15 cellular contexts compared by ENCODE assay signal in the genomic region with DNA sequence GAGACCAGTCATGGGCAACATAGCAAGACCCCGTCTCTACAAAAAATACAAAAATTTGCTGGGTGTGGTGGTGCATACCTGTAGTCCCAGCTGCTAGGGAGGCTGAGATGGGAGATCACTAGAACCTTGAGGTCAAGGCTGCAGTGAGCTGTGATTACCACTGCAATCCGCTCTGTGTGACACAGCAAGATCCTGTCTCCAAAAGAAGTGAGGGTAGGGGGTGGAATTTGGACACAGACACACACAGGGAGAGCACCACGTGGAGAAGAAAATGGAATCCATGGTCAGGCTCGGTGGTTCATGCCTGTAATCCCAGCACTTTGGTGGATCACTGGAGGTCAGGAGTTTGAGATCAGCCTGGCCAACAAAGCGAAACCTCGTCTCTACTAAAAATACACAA. TPM values are rescaled to one million over a fixed set of nuclear protein-coding genes. Genes with fewer than 3 reads are reported as not detected.
DNase-seq lines count a peak whose midpoint lies in the region; ATAC-seq and TF ChIP-seq lines count a peak whose summit lies in the region.
"Had no signal": no experiment of that assay in that cellular context is flagged by ENCODE, and none has a peak within 500 bp of the region (broad histone marks: within the 10 kb centered on the region; RNA-seq: fewer than 3 reads in every experiment).

No MANE protein-coding gene starts in this region.

- H3K14ac ChIP-seq in H9 (ENCODE audit: insufficient read depth, low read length): no peak overlapping the region

- no peak overlapping the region for H2AFZ ChIP-seq in DND-41 (ENCODE audit: low read depth, low read length)
- H2AFZ ChIP-seq in H9 (ENCODE audit: low read length): no peak overlapping the region

- H3K27ac ChIP-seq in DND-41 (ENCODE audit: low read length) (peak overlapping the region; percentile 35; the same call in 1 of the 2 replicates), H9 (ENCODE audit: insufficient read length, low read depth, low read length) (no peak overlapping the region), RWPE2 (ENCODE audit: poor library complexity, severe bottlenecking) (peak overlapping the region; percentile 77), tibial nerve (no peak overlapping the region)

- WGBS in H9 (ENCODE audit: extremely low coverage, insufficient read length, low lambda C conversion rate): no CpG with 5 or more reads among the region's 6 CpGs
- WGBS in tibial nerve, 2 donors: 81 to 91% methylated on average over 6 of the region's 6 CpGs

- H3K27me3 ChIP-seq in DND-41 (ENCODE audit: insufficient read depth, low read length, poor library complexity) (no peaks in the 10 kb centered on the region), H9 (ENCODE audit: insufficient read depth, low read length) (no peaks in the 10 kb centered on the region), RWPE2 (ENCODE audit: insufficient read depth, poor library complexity, severe bottlenecking) (no peaks in the 10 kb centered on the region), tibial nerve (peaks cover 0 to 2% of the 10 kb centered on the region in 2 donors)

- H2BK15ac ChIP-seq in H9 (ENCODE audit: low read depth, low read length): no peak overlapping the region

- H3K23me2 ChIP-seq in H9 (ENCODE audit: insufficient read length, low read depth, low read length, poor library complexity, severe bottlenecking): no peaks in the 10 kb centered on the region

- H3K4me2 ChIP-seq in DND-41 (ENCODE audit: insufficient read depth, low read length) (no peak overlapping the region), H9 (ENCODE audit: insufficient read depth, insufficient read length, low read length) (no peak overlapping the region)

- H3K56ac ChIP-seq in H9 (ENCODE audit: insufficient read length, low read depth, low read length): no peak overlapping the region

- no peak overlapping the region for H3K9ac ChIP-seq in DND-41 (ENCODE audit: low read depth, low read length)
- no peak overlapping the region for H3K9ac ChIP-seq in H9 (ENCODE audit: extremely low read depth, insufficient read length, low read length)

- H3K18ac ChIP-seq in H9 (ENCODE audit: insufficient read length, low read depth, low read length): no peak overlapping the region

- H4K91ac ChIP-seq in H9 (ENCODE audit: insufficient read length, low read depth, low read length): no peak overlapping the region

- TF ChIP-seq EP300 in tibial nerve (IDR thresholded peaks at IDR 0.05): no peak

- peaks cover 0 to under 1% of the 10 kb centered on the region in 2 experiments; a peak in 2 of 4 replicates for H3K4me1 Mint-ChIP-seq in H9
- H3K4me1 Mint-ChIP-seq in stimulated activated naive B cell treated with anti-CD40 and anti-IgM and Interleukin-4, amounts not matched to agents 10 μg/mL and 1 μg/mL and 100 μg/mL, for 72 hours: peaks cover 13 to 19% of the 10 kb centered on the region in 2 donors

- no peak overlapping the region for H4K5ac ChIP-seq in H9 (ENCODE audit: insufficient read length, low read depth, low read length)

- H4K8ac ChIP-seq in H9 (replicated peaks; ENCODE audit: insufficient read length, low read depth, low read length): no peak overlapping the region

- no peak for TF ChIP-seq POLR2A in tibial nerve (IDR thresholded peaks at IDR 0.05)

- no peak overlapping the region for H2AK5ac ChIP-seq in H9 (ENCODE audit: insufficient read length, low read length)

- TF ChIP-seq CTCF in DND-41 (IDR thresholded peaks at IDR 0.05; ENCODE audit: borderline replicate concordance, extremely low read depth, low read length, poor library complexity, severe bottlenecking): no peak
- no peak for TF ChIP-seq CTCF in H9 (conservative IDR thresholded peaks at IDR 0.05)
- no peak for TF ChIP-seq CTCF in RWPE2 (IDR thresholded peaks at IDR 0.05; ENCODE audit: poor library complexity, severe bottlenecking)
- no peak for TF ChIP-seq CTCF in tibial nerve (IDR thresholded peaks at IDR 0.05)

- H2BK12ac ChIP-seq in H9 (ENCODE audit: insufficient read length, low read depth, low read length): no peak overlapping the region

- no peak overlapping the region for H2BK120ac ChIP-seq in H9 (ENCODE audit: low read depth, low read length, poor library complexity, severe bottlenecking)

- no peak overlapping the region for H3K4ac ChIP-seq in H9 (ENCODE audit: low read depth, low read length)

- H3K27me3 Mint-ChIP-seq in H9 (ENCODE audit: low read depth): peaks cover 29% of the 10 kb centered on the region
- H3K27me3 Mint-ChIP-seq in stimulated activated naive B cell treated with anti-CD40 and anti-IgM and Interleukin-4, amounts not matched to agents 10 μg/mL and 1 μg/mL and 100 μg/mL, for 72 hours: peaks cover 7 to 19% of the 10 kb centered on the region in 2 donors

- H3K36me3 ChIP-seq in DND-41 (ENCODE audit: insufficient read depth, low read length) (peaks cover 9% of the 10 kb centered on the region), RWPE2 (ENCODE audit: low read depth) (no peaks in the 10 kb centered on the region), tibial nerve (peaks cover 0 to 11% (median 0%) of the 10 kb centered on the region in 3 donors)

- H3K23ac ChIP-seq in H9 (ENCODE audit: insufficient read length, low read depth, low read length): no peak overlapping the region

- H3K36me3 Mint-ChIP-seq in H9 (ENCODE audit: insufficient read depth in 1 of 3, low read depth in 3 of 3): peaks cover 2 to 13% (median 12%) of the 10 kb centered on the region in 3 experiments; a peak in 6 of 7 replicates
- H3K36me3 Mint-ChIP-seq in stimulated activated naive B cell treated with anti-CD40 and anti-IgM and Interleukin-4, amounts not matched to agents 10 μg/mL and 1 μg/mL and 100 μg/mL, for 72 hours: peaks cover 19 to 24% of the 10 kb centered on the region in 2 donors

- no peak overlapping the region for H2BK5ac ChIP-seq in H9 (ENCODE audit: insufficient read length, low read length)

- peaks cover 6 to 36% of the 10 kb centered on the region in 2 experiments for H3K9me3 Mint-ChIP-seq in H9
- peaks cover 6 to 8% of the 10 kb centered on the region in 2 donors for H3K9me3 Mint-ChIP-seq in stimulated activated naive B cell treated with anti-CD40 and anti-IgM and Interleukin-4, amounts not matched to agents 10 μg/mL and 1 μg/mL and 100 μg/mL, for 72 hours
- H3K9me3 Mint-ChIP-seq: CD4-positive, alpha-beta T cell had no signal

- peaks cover 34% of the 10 kb centered on the region for H3K4me1 ChIP-seq in DND-41 (ENCODE audit: insufficient read depth, low read length)
- H3K4me1 ChIP-seq in H9 (ENCODE audit: insufficient read depth, low read length): no peaks in the 10 kb centered on the region
- peaks cover 11% of the 10 kb centered on the region for H3K4me1 ChIP-seq in RWPE2 (ENCODE audit: insufficient read depth, poor library complexity, severe bottlenecking)
- H3K4me1 ChIP-seq in tibial nerve: peaks cover 0 to 6% (median 0%) of the 10 kb centered on the region in 4 donors

- no peak overlapping the region for H3T11ph ChIP-seq in H9 (ENCODE audit: low read length)

- no peaks in the 10 kb centered on the region for H3K79me2 ChIP-seq in DND-41 (ENCODE audit: insufficient read depth, low read length)
- H3K79me2 ChIP-seq in H9 (ENCODE audit: insufficient read depth, low read length): no peaks in the 10 kb centered on the region

- H3K27ac Mint-ChIP-seq in H9: no peak overlapping the region
- H3K27ac Mint-ChIP-seq in stimulated activated naive B cell treated with anti-CD40 and anti-IgM and Interleukin-4, amounts not matched to agents 10 μg/mL and 1 μg/mL and 100 μg/mL, for 72 hours: peak overlapping the region; percentile 25
- H3K27ac Mint-ChIP-seq: B cell; CD4-positive, alpha-beta T cell had no signal

- H4K20me1 ChIP-seq in DND-41 (ENCODE audit: insufficient read depth, low read length) (no peaks in the 10 kb centered on the region), H9 (ENCODE audit: control insufficient read depth, insufficient read depth, insufficient read length) (no peaks in the 10 kb centered on the region)

- no peak overlapping the region for H3K4me3 ChIP-seq in DND-41 (ENCODE audit: low read depth in 1 of 2, low read length in 2 of 2)
- no peak overlapping the region for H3K4me3 ChIP-seq in RWPE2 (ENCODE audit: severe bottlenecking)
- no peak overlapping the region for H3K4me3 ChIP-seq in tibial nerve
- H3K4me3 ChIP-seq: K562 had no signal

- no peaks in the 10 kb centered on the region for H3K79me1 ChIP-seq in H9 (ENCODE audit: insufficient read depth, low read depth, low read length, poor library complexity, severe bottlenecking)

- H2BK20ac ChIP-seq in H9 (ENCODE audit: low read depth, low read length, poor library complexity, severe bottlenecking): peak overlapping the region; percentile 27

- H3K9me3 ChIP-seq in DND-41 (ENCODE audit: insufficient read depth, low read length, severe bottlenecking) (no peaks in the 10 kb centered on the region), H9 (ENCODE audit: control insufficient read depth, low read depth, low read length) (no peaks in the 10 kb centered on the region), RWPE2 (ENCODE audit: severe bottlenecking) (no peaks in the 10 kb centered on the region), tibial nerve (no peaks in the 10 kb centered on the region)

- DNase-seq in DND-41 (no peak), H9 (no peak), RWPE2 (ENCODE audit: low spot score) (no peak), tibial nerve (ENCODE audit: low spot score in 2 of 2) (no peak), OCI-M1 (lab: John Stamatoyannopoulos, UW) (no peak), SIG-M5 treated with dmso at 0.1 percent for 504 hours (lab: John Stamatoyannopoulos, UW; ENCODE audit: unreplicated experiment) (no peak)
- DNase-seq in stimulated activated naive B cell treated with anti-CD40 and anti-IgM and Interleukin-4, amounts not matched to agents 10 μg/mL and 1 μg/mL and 100 μg/mL, for 72 hours: no peak
- DNase-seq: C1 segment of cervical spinal cord; Calu3; CD4-positive, alpha-beta T cell; DMS 273 treated with DMSO at 0.1 percent for 48 hours had no signal

- H3K4me3 Mint-ChIP-seq in H9: no peak overlapping the region
- H3K4me3 Mint-ChIP-seq in stimulated activated naive B cell treated with anti-CD40 and anti-IgM and Interleukin-4, amounts not matched to agents 10 μg/mL and 1 μg/mL and 100 μg/mL, for 72 hours: no peak overlapping the region
- H3K4me3 Mint-ChIP-seq: B cell; CD4-positive, alpha-beta T cell had no signal

- no peak for ATAC-seq in DND-41 (ENCODE audit: insufficient read depth, low read depth)
- no peak for ATAC-seq in RWPE2 (ENCODE audit: low read depth)
- no peak for ATAC-seq in stimulated activated naive B cell treated with anti-CD40 and anti-IgM and Interleukin-4, amounts not matched to agents 10 μg/mL and 1 μg/mL and 100 μg/mL, for 72 hours (replicated peaks)
- ATAC-seq: K562 had no signal

RNA-seq across cellular contexts. Expression of gene TNFSF9, which starts 8.7 kb away (rescaled TPM):
- 1.9 and 2.1 TPM in 2 replicates for total RNA-seq in H9 (2021)
- 1 to 10 TPM in 2 of 4 donors, under 1 TPM in 1, not detected in 1; 0.66 to 1.3 (median 1.2) TPM for total RNA-seq in tibial nerve
- total RNA-seq: A172 had no signal

RNA-seq across cellular contexts. Expression of gene TUBB4A, which starts 37.4 kb away (rescaled TPM):
- 19.5 and 20.3 TPM in 2 replicates for total RNA-seq in H9 (2021)
- total RNA-seq in tibial nerve: 10 to 100 TPM; 10.8 to 31.0 (median 22.1) TPM

RNA-seq across cellular contexts. Expression of gene CD70, which starts 51.4 kb away (rescaled TPM):
- total RNA-seq in H9 (2021) (1.2 and 1.3 TPM in 2 replicates), tibial nerve (under 1 TPM in 1 of 4 donors, not detected in 3; 0.87 TPM)
- total RNA-seq: CD4-positive, alpha-beta T cell had no signal

RNA-seq across cellular contexts. Expression of gene DENND1C, which starts 57.9 kb away (rescaled TPM):
- total RNA-seq in H9 (2021): 2.4 TPM in 2 replicates
- 1 to 10 TPM; 1.1 to 8.1 (median 2.5) TPM for total RNA-seq in tibial nerve
- total RNA-seq: A172, Calu3, G401 had no signal

Comparison
In these comparisons a context has a peak if more than half of its experiments do, and no peak if none do; other contexts are left out.
1. H3K27ac ChIP-seq: peak in DND-41 (single experiment) and RWPE2 (single experiment); none in H9 (single experiment) and tibial nerve (0 of 4).